ENCODE assay signal across 22 cellular contexts in the genomic region with DNA sequence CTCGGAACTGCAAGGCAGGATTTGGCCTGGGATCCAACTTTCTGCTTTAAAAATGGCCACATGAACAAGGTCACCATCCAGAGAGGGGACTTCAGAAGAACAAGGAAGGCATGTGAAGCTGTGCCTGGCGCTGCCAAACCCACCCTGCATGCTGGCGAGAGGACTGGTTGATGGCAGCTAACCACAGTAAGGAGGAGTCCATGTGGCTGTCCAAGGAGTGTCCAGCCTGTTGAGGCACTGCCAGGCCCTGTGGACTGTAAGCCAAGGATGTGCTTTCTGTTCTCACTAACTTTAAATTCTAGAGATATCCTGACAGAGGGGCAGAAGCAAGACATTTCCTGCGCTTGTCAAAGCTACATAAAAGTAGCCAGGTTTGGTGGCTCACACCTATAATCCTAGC.
"Had no signal": no experiment of that assay in that cellular context is flagged by ENCODE, and none has a peak within 500 bp of the region (broad histone marks: within the 10 kb centered on the region; RNA-seq: fewer than 3 reads in every experiment).

No MANE protein-coding gene starts in this region.

- H3K4me2 ChIP-seq: smooth muscle cell had no signal

- H3K4me1 ChIP-seq: breast epithelium, left lung, parathyroid adenoma, right lobe of liver, upper lobe of left lung had no signal

- H3K27ac ChIP-seq: breast epithelium, epithelial cell of prostate, heart right ventricle, left lung, parathyroid adenoma, right lobe of liver, upper lobe of left lung had no signal

- DNase-seq: activated CD4-positive, alpha-beta memory T cell treated with anti-CD3 and anti-CD28 coated beads, Interleukin-2, amount 10 ng/mL, durations not matched to agents 7 days and 5 days; activated CD4-positive, alpha-beta T cell treated with anti-CD3 and anti-CD28 coated beads for 4 hours; activated CD4-positive, CD25-positive, alpha-beta regulatory T cell; activated gamma-delta T cell treated with Interleukin-2 at 50 U/mL for 16 hours; activated naive CD8-positive, alpha-beta T cell treated with anti-CD3 and anti-CD28 coated beads for 36 hours; amniotic stem cell; cerebellar nuclear complex; heart right ventricle; kidney glomerular epithelial cell; left lung; nucleus accumbens; right lobe of liver; stimulated activated CD4-positive, alpha-beta T cell treated with anti-CD3 and anti-CD28 coated beads, Interleukin-15, amount 100 ng/mL, for 24 hours; T-helper 9 cell; upper lobe of left lung had no signal

- H3K9me3 ChIP-seq: breast epithelium, heart right ventricle, left lung, right lobe of liver, upper lobe of left lung had no signal

- H2AFZ ChIP-seq: parathyroid adenoma had no signal

- H3K9me3 Mint-ChIP-seq: activated CD4-positive, alpha-beta memory T cell treated with anti-CD3 and anti-CD28 coated beads, Interleukin-2, amount 10 ng/mL, durations not matched to agents 7 days and 5 days; nephron; stimulated activated memory B cell treated with anti-CD40 and anti-IgM and Interleukin-4, amounts not matched to agents 10 μg/mL and 1 μg/mL and 100 μg/mL, for 72 hours had no signal

- H3K27me3 Mint-ChIP-seq: activated naive CD8-positive, alpha-beta T cell treated with anti-CD3 and anti-CD28 coated beads for 36 hours; stimulated activated memory B cell treated with anti-CD40 and anti-IgM and Interleukin-4, amounts not matched to agents 10 μg/mL and 1 μg/mL and 100 μg/mL, for 72 hours had no signal

- H3K36me3 ChIP-seq: breast epithelium, heart right ventricle, left lung, right lobe of liver had no signal

- ATAC-seq: heart right ventricle; left lung; right lobe of liver; stimulated activated memory B cell treated with anti-CD40 and anti-IgM and Interleukin-4, amounts not matched to agents 10 μg/mL and 1 μg/mL and 100 μg/mL, for 72 hours had no signal

- H3K4me3 ChIP-seq: breast epithelium, heart right ventricle, left lung, lung, right lobe of liver, smooth muscle cell, upper lobe of left lung had no signal

- H3K4me3 Mint-ChIP-seq: activated CD4-positive, alpha-beta memory T cell treated with anti-CD3 and anti-CD28 coated beads, Interleukin-2, amount 10 ng/mL, durations not matched to agents 7 days and 5 days; activated naive CD8-positive, alpha-beta T cell treated with anti-CD3 and anti-CD28 coated beads for 36 hours; nephron; stimulated activated memory B cell treated with anti-CD40 and anti-IgM and Interleukin-4, amounts not matched to agents 10 μg/mL and 1 μg/mL and 100 μg/mL, for 72 hours had no signal

- H3K27ac Mint-ChIP-seq: activated CD4-positive, alpha-beta memory T cell treated with anti-CD3 and anti-CD28 coated beads, Interleukin-2, amount 10 ng/mL, durations not matched to agents 7 days and 5 days; activated naive CD8-positive, alpha-beta T cell treated with anti-CD3 and anti-CD28 coated beads for 36 hours; nephron; stimulated activated memory B cell treated with anti-CD40 and anti-IgM and Interleukin-4, amounts not matched to agents 10 μg/mL and 1 μg/mL and 100 μg/mL, for 72 hours had no signal

- H3K27me3 ChIP-seq: breast epithelium, heart right ventricle, left lung, right lobe of liver, upper lobe of left lung had no signal

- H3K9ac ChIP-seq: parathyroid adenoma had no signal
